In genomic region chr19:35399948-35400772, GRCh38 we compare ENCODE assay signal across 16 cellular contexts. TPM values are rescaled to one million over a fixed set of nuclear protein-coding genes. Genes with fewer than 3 reads are reported as not detected.
A peak's percentile ranks its signal among the peaks of the same experiment; 100 is the strongest.
DNase-seq lines count a peak whose midpoint lies in the region; ATAC-seq, FAIRE-seq and TF ChIP-seq lines count a peak whose summit lies in the region.
"Had no signal": no experiment of that assay in that cellular context is flagged by ENCODE, and none has a peak within 500 bp of the region (broad histone marks: within the 10 kb centered on the region; RNA-seq: fewer than 3 reads in every experiment).

No MANE protein-coding gene starts in this region.

- TF ChIP-seq CTCF in HEK293 (tag by site-specific recombination; IDR thresholded peaks at IDR 0.05), result no peak
- no peak for TF ChIP-seq CTCF in K562 (IDR thresholded peaks at IDR 0.05 in 2 of 3, conservative IDR thresholded peaks at IDR 0.05 in 1 of 3; ENCODE audit: insufficient read depth in 2 of 3, low read depth in 1 of 3, low read length in 3 of 3)
- TF ChIP-seq CTCF in transverse colon (IDR thresholded peaks at IDR 0.05), result no peak

- CTCF ChIA-PET in HEK293 (lab: Yijun Ruan, JAX), result interaction anchor here (1.6 to 1.7 kb wide), 2 partner anchors 47 to 110 kb away, joined by 4 to 7 read pairs; no protein-coding TSS in a partner anchor
- CTCF ChIA-PET in K562 (lab: Yijun Ruan, JAX; ENCODE audit: low intra/inter-chr PET ratio), result no interaction called here

- no peak overlapping the region for H3K9ac ChIP-seq in K562 (ENCODE audit: insufficient read depth in 1 of 2, low read depth in 2 of 2, low read length in 2 of 2)

- H3K9me1 ChIP-seq in K562 (ENCODE audit: control insufficient read depth, insufficient read depth, low read length), result no peaks in the 10 kb centered on the region

- H3K4me2 ChIP-seq in K562 (ENCODE audit: insufficient read depth, low read length), result no peak overlapping the region

- intact Hi-C loops in K562 (cut with micrococcal nuclease) (no loop called here), transverse colon (cut with DNase I; ENCODE audit: low total_unique reads) (no loop called here)

- no peak for TF ChIP-seq EP300 in K562 (IDR thresholded peaks at IDR 0.05; ENCODE audit: low read length)
- no peak for TF ChIP-seq EP300 in transverse colon (IDR thresholded peaks at IDR 0.05; ENCODE audit: low read depth)

- H3K4me3 ChIP-seq in HEK293 (ENCODE audit: low read depth, low read length) (no peak overlapping the region), K562 (no peak overlapping the region), transverse colon (no peak overlapping the region), small intestine (ENCODE audit: low read depth in 1 of 2, low read length in 2 of 2) (no peak overlapping the region)
- H3K4me3 ChIP-seq: HAP-1 had no signal

- H3K4me1 ChIP-seq in HEK293 (ENCODE audit: control insufficient read depth, insufficient read depth, low read length) (no peaks in the 10 kb centered on the region), K562 (replicated peaks in 1 of 2; ENCODE audit: control insufficient read depth in 2 of 2, insufficient read depth in 2 of 2, low read length in 2 of 2) (peaks cover 7 to 9% of the 10 kb centered on the region in 2 experiments; a peak in 2 of 5 replicates), transverse colon (peaks cover 0 to 9% (median 4%) of the 10 kb centered on the region in 4 donors), small intestine (ENCODE audit: control insufficient read depth in 2 of 2, insufficient read depth in 1 of 2, low read depth in 1 of 2, low read length in 1 of 2) (no peaks in the 10 kb centered on the region)
- H3K4me1 ChIP-seq: HAP-1 had no signal

- TF ChIP-seq POLR2A in K562 (conservative IDR thresholded peaks at IDR 0.05) (no peak), transverse colon (IDR thresholded peaks at IDR 0.05) (no peak)

- peaks cover 11% of the 10 kb centered on the region for H3K4me1 Mint-ChIP-seq in stimulated activated naive CD8-positive, alpha-beta T cell treated with anti-CD3 and anti-CD28 coated beads, Interleukin-15, Interleukin-2, amounts not matched to agents 100 ng/mL and 50 ng/mL, for 24 hours (ENCODE audit: low read depth)
- H3K4me1 Mint-ChIP-seq in stimulated activated naive CD8-positive, alpha-beta T cell treated with anti-CD3 and anti-CD28 coated beads, Interleukin-15, amount 100 ng/mL, for 72 hours, result peaks cover 3% of the 10 kb centered on the region
- H3K4me1 Mint-ChIP-seq: CD4-positive, CD25-positive, alpha-beta regulatory T cell had no signal

- no peaks in the 10 kb centered on the region for H3K36me3 ChIP-seq in HEK293 (ENCODE audit: control insufficient read depth in 2 of 2, insufficient read depth in 1 of 2, low read length in 2 of 2)
- no peaks in the 10 kb centered on the region for H3K36me3 ChIP-seq in K562 (ENCODE audit: control insufficient read depth, insufficient read depth, low read length)
- H3K36me3 ChIP-seq in transverse colon, result no peaks in the 10 kb centered on the region
- H3K36me3 ChIP-seq in small intestine (ENCODE audit: control insufficient read depth in 2 of 2, insufficient read depth in 2 of 2, low read length in 2 of 2), result no peaks in the 10 kb centered on the region
- H3K36me3 ChIP-seq: HAP-1 had no signal

- H2AFZ ChIP-seq in K562 (ENCODE audit: low read depth, low read length), result no peak overlapping the region

- peak overlapping the region; percentile 41 for H3K27ac Mint-ChIP-seq in stimulated activated naive CD8-positive, alpha-beta T cell treated with anti-CD3 and anti-CD28 coated beads, Interleukin-15, Interleukin-2, amounts not matched to agents 100 ng/mL and 50 ng/mL, for 24 hours
- no peak overlapping the region for H3K27ac Mint-ChIP-seq in stimulated activated naive CD8-positive, alpha-beta T cell treated with anti-CD3 and anti-CD28 coated beads, Interleukin-15, amount 100 ng/mL, for 72 hours
- H3K27ac Mint-ChIP-seq: HFFc6 had no signal

- no peaks in the 10 kb centered on the region for H3K9me3 Mint-ChIP-seq in stimulated activated naive CD8-positive, alpha-beta T cell treated with anti-CD3 and anti-CD28 coated beads, Interleukin-15, Interleukin-2, amounts not matched to agents 100 ng/mL and 50 ng/mL, for 24 hours
- H3K9me3 Mint-ChIP-seq in stimulated activated naive CD8-positive, alpha-beta T cell treated with anti-CD3 and anti-CD28 coated beads, Interleukin-15, amount 100 ng/mL, for 72 hours, result no peaks in the 10 kb centered on the region
- H3K9me3 Mint-ChIP-seq: HFFc6 had no signal

- H4K20me1 ChIP-seq in K562 (replicated peaks; ENCODE audit: control insufficient read depth, insufficient read depth, low read length), result no peaks in the 10 kb centered on the region

- H3K27me3 ChIP-seq in K562 (ENCODE audit: control insufficient read depth in 2 of 2, insufficient read depth in 2 of 2, low read length in 2 of 2) (no peaks in the 10 kb centered on the region; a peak in 2 of 5 replicates), transverse colon (no peaks in the 10 kb centered on the region), small intestine (ENCODE audit: control insufficient read depth in 2 of 2, insufficient read depth in 2 of 2, low read length in 2 of 2) (no peaks in the 10 kb centered on the region)

- POLR2A ChIA-PET in HEK293 (lab: Yijun Ruan, JAX), result no interaction called here
- POLR2A ChIA-PET in K562 (lab: Yijun Ruan, JAX), result no interaction called here

- in situ Hi-C loops in K562 (cut with MboI), result no loop called here
- in situ Hi-C loops in transverse colon (cut with MboI; ENCODE audit: low pct_ligation_motif_present in 1 of 4, low pct_unique_long_range_greater_than_20kb in 1 of 4, low sequenced_read_pairs in 3 of 4), result no loop called here

- no TSS peak for BruUV-seq in K562 (replicated peaks; lab: Mats Ljungman, UMichigan)

- no peak for FAIRE-seq in K562 (lab: Jason Lieb, UNC)
- FAIRE-seq in small intestine (lab: Jason Lieb, UNC), result no peak
- FAIRE-seq: H1, HepG2, HTR-8/SVneo had no signal

- no peak overlapping the region for H3K4me3 Mint-ChIP-seq in stimulated activated naive CD8-positive, alpha-beta T cell treated with anti-CD3 and anti-CD28 coated beads, Interleukin-15, Interleukin-2, amounts not matched to agents 100 ng/mL and 50 ng/mL, for 24 hours
- no peak overlapping the region for H3K4me3 Mint-ChIP-seq in stimulated activated naive CD8-positive, alpha-beta T cell treated with anti-CD3 and anti-CD28 coated beads, Interleukin-15, amount 100 ng/mL, for 72 hours
- H3K4me3 Mint-ChIP-seq: CD4-positive, CD25-positive, alpha-beta regulatory T cell; HFFc6 had no signal

- no peak for ATAC-seq in stimulated activated naive CD8-positive, alpha-beta T cell treated with anti-CD3 and anti-CD28 coated beads, Interleukin-15, amount 100 ng/mL, for 72 hours
- no peak for ATAC-seq in K562
- ATAC-seq: HepG2 had no signal

- H3K27ac ChIP-seq in HEK293 (ENCODE audit: extremely low read depth, low read depth, low read length) (no peak overlapping the region), K562 (ENCODE audit: extremely low read depth, low read depth, low read length) (no peak overlapping the region), transverse colon (no peak overlapping the region), small intestine (ENCODE audit: low read depth in 1 of 2, low read length in 1 of 2) (no peak overlapping the region)

- H3K27me3 Mint-ChIP-seq in stimulated activated naive CD8-positive, alpha-beta T cell treated with anti-CD3 and anti-CD28 coated beads, Interleukin-15, Interleukin-2, amounts not matched to agents 100 ng/mL and 50 ng/mL, for 24 hours, result peaks cover 4% of the 10 kb centered on the region
- no peaks in the 10 kb centered on the region for H3K27me3 Mint-ChIP-seq in stimulated activated naive CD8-positive, alpha-beta T cell treated with anti-CD3 and anti-CD28 coated beads, Interleukin-15, amount 100 ng/mL, for 72 hours

- no peaks in the 10 kb centered on the region for H3K36me3 Mint-ChIP-seq in stimulated activated naive CD8-positive, alpha-beta T cell treated with anti-CD3 and anti-CD28 coated beads, Interleukin-15, Interleukin-2, amounts not matched to agents 100 ng/mL and 50 ng/mL, for 24 hours (ENCODE audit: low read depth)
- H3K36me3 Mint-ChIP-seq: CD4-positive, CD25-positive, alpha-beta regulatory T cell had no signal

- TF ChIP-seq RAD21 in K562 (CRISPR knock-in tag; conservative IDR thresholded peaks at IDR 0.05 in 1 of 2, IDR thresholded peaks at IDR 0.05 in 1 of 2), result no peak

- no peaks in the 10 kb centered on the region for H3K79me2 ChIP-seq in K562 (ENCODE audit: control insufficient read depth, insufficient read depth, low read length)

- H3K9me3 ChIP-seq in HEK293 (ENCODE audit: control insufficient read depth, insufficient read depth, low read depth, low read length) (no peaks in the 10 kb centered on the region), K562 (replicated peaks; ENCODE audit: control insufficient read depth, insufficient read depth, low read depth, low read length) (no peaks in the 10 kb centered on the region), transverse colon (no peaks in the 10 kb centered on the region), small intestine (ENCODE audit: control insufficient read depth, low read depth) (no peaks in the 10 kb centered on the region)
- H3K9me3 ChIP-seq: HAP-1 had no signal

- no peak for DNase-seq in stimulated activated naive CD8-positive, alpha-beta T cell treated with anti-CD3 and anti-CD28 coated beads, Interleukin-15, amount 100 ng/mL, for 72 hours
- DNase-seq in K562 (ENCODE audit: extremely low read depth in 1 of 4, low spot score in 3 of 4), result no peak
- DNase-seq in transverse colon, result no peak
- DNase-seq in small intestine, result no peak
- DNase-seq in stimulated activated CD8-positive, alpha-beta memory T cell treated with anti-CD3 and anti-CD28 coated beads, Interleukin-4, amount 100 ng/mL, for 48 hours, result no peak
- DNase-seq: CD4-positive, CD25-positive, alpha-beta regulatory T cell; DMS53; HFFc6 had no signal

- WGBS in K562 (ENCODE audit: insufficient coverage, low coverage, missing lambda C conversion rate), result 40% methylated on average over 9 of the region's 10 CpGs
- WGBS in transverse colon (ENCODE audit: low coverage in 1 of 2), 2 donors, result 85% methylated on average over 9 to 10 of the region's 10 CpGs
- 81 to 84% (median 84%) methylated on average over 10 of the region's 10 CpGs for WGBS in small intestine, 3 donors

RNA-seq across cellular contexts. Expression of gene GPR42, which starts 29.3 kb away (rescaled TPM):
- not detected in 2 replicates for total RNA-seq in K562 (2011; cell fraction: chromatin; rRNA removed; ENCODE audit: low replicate concordance)
- not detected in 2 replicates for total RNA-seq in K562 (2011; cell fraction: nucleolus; rRNA removed)
- total RNA-seq in K562 (2011; cell fraction: nucleoplasm; rRNA removed), result not detected in 2 replicates
- total RNA-seq in K562 (2014; rRNA removed) (not detected in 2 replicates), K562 (2014; rRNA removed; fragmentation: Illumina TruSeq; extraction: Trizol) (not detected in 2 replicates), K562 (2015; rRNA removed; fragmentation: Illumina TruSeq; extraction: Trizol) (not detected in 2 replicates), K562 (2021) (not detected in 2 replicates), transverse colon (not detected)
- polyA plus RNA-seq in K562 (2011; rRNA removed) (not detected in 2 replicates), K562 (2014; fragmentation: Illumina TruSeq; extraction: Trizol) (not detected in 2 replicates), K562 (2014; fragmentation: Nextera tagmentation; extraction: Ambion mirVana) (not detected), K562 (2014; rRNA removed) (not detected in 2 replicates), small intestine (under 1 TPM in 1 of 3 donors, not detected in 2; 0.15 TPM)
- polyA plus RNA-seq in K562 (2011; cell fraction: cytosol; rRNA removed), result not detected in 2 replicates
- not detected in 2 replicates for polyA plus RNA-seq in K562 (2011; cell fraction: nucleus; rRNA removed)
- polyA plus RNA-seq in K562 (2012), result 0.10 TPM in 1 of 2 replicates, not detected in the other
- not detected in 2 replicates for polyA minus RNA-seq in K562 (2011; rRNA and poly(A)+ RNA removed)
- not detected in 2 replicates for polyA minus RNA-seq in K562 (2011; cell fraction: cytosol; rRNA and poly(A)+ RNA removed)
- polyA minus RNA-seq in K562 (2011; cell fraction: nucleus; rRNA and poly(A)+ RNA removed), result not detected in 2 replicates
- total RNA-seq: A673; CD4-positive, CD25-positive, alpha-beta regulatory T cell; H1; HepG2; HFFc6 had no signal
- polyA plus RNA-seq: BJ; CD4-positive, CD25-positive, alpha-beta regulatory T cell; H1; HepG2 had no signal

RNA-seq across cellular contexts. Expression of gene FFAR3, which starts 41.9 kb away (rescaled TPM):
- total RNA-seq in K562 (2011; cell fraction: chromatin; rRNA removed; ENCODE audit: low replicate concordance), result not detected in 2 replicates
- total RNA-seq in K562 (2011; cell fraction: nucleolus; rRNA removed), result not detected in 2 replicates
- not detected in 2 replicates for total RNA-seq in K562 (2011; cell fraction: nucleoplasm; rRNA removed)
- not detected in 2 replicates for total RNA-seq in K562 (2014; rRNA removed)
- not detected in 2 replicates for total RNA-seq in K562 (2014; rRNA removed; fragmentation: Illumina TruSeq; extraction: Trizol)
- not detected in 2 replicates for total RNA-seq in K562 (2015; rRNA removed; fragmentation: Illumina TruSeq; extraction: Trizol)
- total RNA-seq in K562 (2021), result not detected in 2 replicates
- polyA plus RNA-seq in K562 (2011; rRNA removed), result not detected in 2 replicates
- not detected in 2 replicates for polyA plus RNA-seq in K562 (2011; cell fraction: cytosol; rRNA removed)
- not detected in 2 replicates for polyA plus RNA-seq in K562 (2011; cell fraction: nucleus; rRNA removed)
- not detected in 2 replicates for polyA plus RNA-seq in K562 (2012)
- not detected in 2 replicates for polyA plus RNA-seq in K562 (2014; fragmentation: Illumina TruSeq; extraction: Trizol)
- not detected for polyA plus RNA-seq in K562 (2014; fragmentation: Nextera tagmentation; extraction: Ambion mirVana)
- not detected in 2 replicates for polyA plus RNA-seq in K562 (2014; rRNA removed)
- not detected in 2 replicates for polyA minus RNA-seq in K562 (2011; rRNA and poly(A)+ RNA removed)
- not detected in 2 replicates for polyA minus RNA-seq in K562 (2011; cell fraction: cytosol; rRNA and poly(A)+ RNA removed)
- not detected in 2 replicates for polyA minus RNA-seq in K562 (2011; cell fraction: nucleus; rRNA and poly(A)+ RNA removed)
- total RNA-seq in transverse colon, result under 1 TPM in 1 of 4 donors, not detected in 3; 0.27 TPM
- polyA plus RNA-seq in small intestine, result 1 to 10 TPM in 1 of 3 donors, not detected in 2; 1.0 TPM
- total RNA-seq: H1, HepG2, HFFc6 had no signal
- polyA plus RNA-seq: BJ, H1, HepG2 had no signal

RNA-seq across cellular contexts. Expression of gene FFAR2, which starts 47.9 kb away (rescaled TPM):
- total RNA-seq in K562 (2011; cell fraction: chromatin; rRNA removed; ENCODE audit: low replicate concordance), result not detected in 2 replicates
- total RNA-seq in K562 (2011; cell fraction: nucleolus; rRNA removed), result not detected in 2 replicates
- not detected in 2 replicates for total RNA-seq in K562 (2011; cell fraction: nucleoplasm; rRNA removed)
- total RNA-seq in K562 (2014; rRNA removed) (not detected in 2 replicates), K562 (2014; rRNA removed; fragmentation: Illumina TruSeq; extraction: Trizol) (not detected in 2 replicates), K562 (2015; rRNA removed; fragmentation: Illumina TruSeq; extraction: Trizol) (not detected in 2 replicates), K562 (2021) (not detected in 2 replicates), transverse colon (1 to 10 TPM in 1 of 4 donors, under 1 TPM in 1, not detected in 2; 0.32 to 2.2 TPM)
- polyA plus RNA-seq in K562 (2011; rRNA removed) (not detected in 2 replicates), K562 (2014; fragmentation: Illumina TruSeq; extraction: Trizol) (not detected in 2 replicates), K562 (2014; fragmentation: Nextera tagmentation; extraction: Ambion mirVana) (not detected), K562 (2014; rRNA removed) (not detected in 2 replicates), small intestine (under 1 TPM; 0.54 to 0.95 (median 0.67) TPM)
- not detected in 2 replicates for polyA plus RNA-seq in K562 (2011; cell fraction: cytosol; rRNA removed)
- polyA plus RNA-seq in K562 (2011; cell fraction: nucleus; rRNA removed), result not detected in 2 replicates
- not detected in 2 replicates for polyA plus RNA-seq in K562 (2012)
- not detected in 2 replicates for polyA minus RNA-seq in K562 (2011; rRNA and poly(A)+ RNA removed)
- not detected in 2 replicates for polyA minus RNA-seq in K562 (2011; cell fraction: cytosol; rRNA and poly(A)+ RNA removed)
- not detected in 2 replicates for polyA minus RNA-seq in K562 (2011; cell fraction: nucleus; rRNA and poly(A)+ RNA removed)
- total RNA-seq: A673; CD4-positive, CD25-positive, alpha-beta regulatory T cell; H1; HepG2; HFFc6 had no signal
- polyA plus RNA-seq: BJ; CD4-positive, CD25-positive, alpha-beta regulatory T cell; H1 had no signal

RNA-seq across cellular contexts. Expression of gene FFAR1, which starts 52.5 kb away (rescaled TPM):
- 0.28 TPM in 1 of 2 replicates, not detected in the other for total RNA-seq in K562 (2011; cell fraction: chromatin; rRNA removed; ENCODE audit: low replicate concordance)
- 0.13 and 0.17 TPM in 2 replicates for total RNA-seq in K562 (2011; cell fraction: nucleolus; rRNA removed)
- total RNA-seq in K562 (2011; cell fraction: nucleoplasm; rRNA removed), result not detected in 2 replicates
- not detected in 2 replicates for total RNA-seq in K562 (2014; rRNA removed)
- total RNA-seq in K562 (2014; rRNA removed; fragmentation: Illumina TruSeq; extraction: Trizol), result not detected in 2 replicates
- total RNA-seq in K562 (2015; rRNA removed; fragmentation: Illumina TruSeq; extraction: Trizol), result not detected in 2 replicates
- not detected in 2 replicates for total RNA-seq in K562 (2021)
- not detected in 2 replicates for polyA plus RNA-seq in K562 (2011; rRNA removed)
- not detected in 2 replicates for polyA plus RNA-seq in K562 (2011; cell fraction: cytosol; rRNA removed)
- polyA plus RNA-seq in K562 (2011; cell fraction: nucleus; rRNA removed), result 0.06 TPM in 1 of 2 replicates, not detected in the other
- polyA plus RNA-seq in K562 (2012), result not detected in 2 replicates
- polyA plus RNA-seq in K562 (2014; fragmentation: Illumina TruSeq; extraction: Trizol), result not detected in 2 replicates
- polyA plus RNA-seq in K562 (2014; fragmentation: Nextera tagmentation; extraction: Ambion mirVana), result not detected
- not detected in 2 replicates for polyA plus RNA-seq in K562 (2014; rRNA removed)
- polyA minus RNA-seq in K562 (2011; rRNA and poly(A)+ RNA removed), result not detected in 2 replicates
- not detected in 2 replicates for polyA minus RNA-seq in K562 (2011; cell fraction: cytosol; rRNA and poly(A)+ RNA removed)
- not detected in 2 replicates for polyA minus RNA-seq in K562 (2011; cell fraction: nucleus; rRNA and poly(A)+ RNA removed)
- under 1 TPM in 1 of 4 donors, not detected in 3; 0.32 TPM for total RNA-seq in transverse colon
- under 1 TPM in 1 of 3 donors, not detected in 2; 0.18 TPM for polyA plus RNA-seq in small intestine
- total RNA-seq: A673; CD4-positive, CD25-positive, alpha-beta regulatory T cell; H1; HepG2; HFFc6 had no signal
- polyA plus RNA-seq: BJ; CD4-positive, CD25-positive, alpha-beta regulatory T cell; H1; HepG2 had no signal
